8 cellular contexts compared by ENCODE assay signal in genomic region chr11:47408598-47409439, GRCh38. TPM values are rescaled to one million over a fixed set of nuclear protein-coding genes. Genes with fewer than 3 reads are reported as not detected.
DNase-seq lines count a peak whose midpoint lies in the region; ATAC-seq and TF ChIP-seq lines count a peak whose summit lies in the region.

No MANE protein-coding gene starts in this region.

- no peaks in the 10 kb centered on the region for H3K27me3 Mint-ChIP-seq in activated CD4-positive, alpha-beta memory T cell treated with anti-CD3 and anti-CD28 coated beads, Interleukin-2, amount 10 ng/mL, durations not matched to agents 7 days and 5 days
- no peaks in the 10 kb centered on the region for H3K27me3 Mint-ChIP-seq in osteocyte (ENCODE audit: unreplicated experiment)

- peaks cover 17% of the 10 kb centered on the region for H3F3A ChIP-seq in DOHH2 (ENCODE audit: control insufficient read depth, insufficient read depth)

- no peaks in the 10 kb centered on the region for H3K79me2 ChIP-seq in DOHH2 (ENCODE audit: control insufficient read depth, low read length)

- H3K4me1 Mint-ChIP-seq in activated CD4-positive, alpha-beta memory T cell treated with anti-CD3 and anti-CD28 coated beads, Interleukin-2, amount 10 ng/mL, durations not matched to agents 7 days and 5 days = peaks cover 21% of the 10 kb centered on the region
- peaks cover 27% of the 10 kb centered on the region for H3K4me1 Mint-ChIP-seq in osteocyte (ENCODE audit: unreplicated experiment)

- no peak overlapping the region for H3K27ac ChIP-seq in DOHH2 (ENCODE audit: low read depth, low read length)

- peak overlapping the region; percentile 83 for H3K27ac Mint-ChIP-seq in activated CD4-positive, alpha-beta memory T cell treated with anti-CD3 and anti-CD28 coated beads, Interleukin-2, amount 10 ng/mL, durations not matched to agents 7 days and 5 days
- peak overlapping the region; percentile 98 for H3K27ac Mint-ChIP-seq in osteocyte (ENCODE audit: unreplicated experiment)

- CTCF ChIA-PET in activated CD4-positive, alpha-beta memory T cell treated with anti-CD3 and anti-CD28 coated beads, Interleukin-2, amount 10 ng/mL, durations not matched to agents 7 days and 5 days (lab: Charles Lee) = interaction anchor here (0.6 to 5.3 kb wide), 5 partner anchors 10 to 149 kb away, joined by 3 to 59 read pairs (median 6); partner anchors contain the start of gene PSMC3

- H3K36me3 ChIP-seq in DOHH2 (ENCODE audit: control insufficient read depth, low read length) = no peaks in the 10 kb centered on the region

- H3K9me3 Mint-ChIP-seq in activated CD4-positive, alpha-beta memory T cell treated with anti-CD3 and anti-CD28 coated beads, Interleukin-2, amount 10 ng/mL, durations not matched to agents 7 days and 5 days = no peaks in the 10 kb centered on the region
- H3K9me3 Mint-ChIP-seq in osteocyte (ENCODE audit: unreplicated experiment) = no peaks in the 10 kb centered on the region

- H3K4me1 ChIP-seq in DOHH2 (ENCODE audit: control insufficient read depth, low read length) = peaks cover 31% of the 10 kb centered on the region

- H3K4me2 ChIP-seq in DOHH2 (ENCODE audit: low read length) = peak overlapping the region; percentile 87

- DNase-seq in activated CD4-positive, alpha-beta memory T cell treated with anti-CD3 and anti-CD28 coated beads, Interleukin-2, amount 10 ng/mL, durations not matched to agents 7 days and 5 days = no peak
- peak; percentile 89 to 95 for DNase-seq in foreskin fibroblast
- DNase-seq in osteocyte (ENCODE audit: extremely low spot score, unreplicated experiment) = peak; percentile 89
- DNase-seq in stimulated activated CD4-positive, alpha-beta T cell treated with anti-CD3 and anti-CD28 coated beads, Interleukin-2, amount 100 ng/mL, for 24 hours = no peak
- no peak for DNase-seq in DMS79 (lab: John Stamatoyannopoulos, UW)
- DNase-seq in stimulated activated CD4-positive, alpha-beta T cell treated with anti-CD3 and anti-CD28 coated beads, Interleukin-15, amount 100 ng/mL, for 24 hours = no peak

- H4K20me1 ChIP-seq in DOHH2 (ENCODE audit: control insufficient read depth, insufficient read depth, low read depth, low read length) = no peaks in the 10 kb centered on the region

- no peaks in the 10 kb centered on the region for H3K27me3 ChIP-seq in DOHH2 (ENCODE audit: control insufficient read depth, low read length)

- no peaks in the 10 kb centered on the region for H3K9me2 ChIP-seq in DOHH2 (replicated peaks; ENCODE audit: control insufficient read depth, low read length)

- peak overlapping the region; percentile 90 for H3K4me3 Mint-ChIP-seq in activated CD4-positive, alpha-beta memory T cell treated with anti-CD3 and anti-CD28 coated beads, Interleukin-2, amount 10 ng/mL, durations not matched to agents 7 days and 5 days
- H3K4me3 Mint-ChIP-seq in osteocyte (ENCODE audit: unreplicated experiment) = peak overlapping the region; percentile 98

- H3K4me3 ChIP-seq in DOHH2 (ENCODE audit: low read length) (peak overlapping the region; percentile 90), foreskin fibroblast (ENCODE audit: low read depth in 1 of 2, low read length in 2 of 2) (peak overlapping the region; percentile 67 to 87)

- H3K9me3 ChIP-seq in DOHH2 (ENCODE audit: control insufficient read depth, insufficient read depth, low read length) = no peaks in the 10 kb centered on the region

- peak; percentile 1 for ATAC-seq in HG03135 (IDR thresholded peaks at IDR 0.05; ENCODE audit: unreplicated experiment)

- TF ChIP-seq CTCF in DOHH2 (IDR thresholded peaks at IDR 0.05; ENCODE audit: low read depth, low read length, poor library complexity, severe bottlenecking) (no peak), foreskin fibroblast (IDR thresholded peaks at IDR 0.05; ENCODE audit: low read depth, low read length) (no peak), osteocyte (IDR thresholded peaks at IDR 0.05) (no peak)

- H3K36me3 Mint-ChIP-seq in activated CD4-positive, alpha-beta memory T cell treated with anti-CD3 and anti-CD28 coated beads, Interleukin-2, amount 10 ng/mL, durations not matched to agents 7 days and 5 days (ENCODE audit: low read depth) = peaks cover 3% of the 10 kb centered on the region
- peaks cover 6% of the 10 kb centered on the region for H3K36me3 Mint-ChIP-seq in osteocyte (ENCODE audit: unreplicated experiment)

- POLR2A ChIA-PET in activated CD4-positive, alpha-beta memory T cell treated with anti-CD3 and anti-CD28 coated beads, Interleukin-2, amount 10 ng/mL, durations not matched to agents 7 days and 5 days (lab: Charles Lee) = interaction anchor here (1.0 to 5.0 kb wide), 9 partner anchors 9 to 194 kb away, joined by 3 to 48 read pairs (median 5); partner anchors contain the start of genes DDB2 and PSMC3

RNA-seq across cellular contexts. Expression of gene SLC39A13, which starts 0.4 kb away (rescaled TPM):
- total RNA-seq in activated CD4-positive, alpha-beta memory T cell treated with anti-CD3 and anti-CD28 coated beads, Interleukin-2, amount 10 ng/mL, durations not matched to agents 7 days and 5 days = 10 to 100 TPM; 23.6 to 24.2 TPM
- total RNA-seq in osteocyte = 95.4 and 98.7 TPM in 2 replicates

RNA-seq across cellular contexts. Expression of gene PSMC3, which starts 17.4 kb away (rescaled TPM):
- 100 to 1,000 TPM; 111 to 112 TPM for total RNA-seq in activated CD4-positive, alpha-beta memory T cell treated with anti-CD3 and anti-CD28 coated beads, Interleukin-2, amount 10 ng/mL, durations not matched to agents 7 days and 5 days
- 123 and 126 TPM in 2 replicates for total RNA-seq in osteocyte

RNA-seq across cellular contexts. Expression of gene SPI1, which starts 30.5 kb away (rescaled TPM):
- total RNA-seq in activated CD4-positive, alpha-beta memory T cell treated with anti-CD3 and anti-CD28 coated beads, Interleukin-2, amount 10 ng/mL, durations not matched to agents 7 days and 5 days = not detected
- not detected in 2 replicates for total RNA-seq in osteocyte

RNA-seq across cellular contexts. Expression of gene RAPSN, which starts 40.1 kb away (rescaled TPM):
- under 1 TPM; 0.30 to 0.65 TPM for total RNA-seq in activated CD4-positive, alpha-beta memory T cell treated with anti-CD3 and anti-CD28 coated beads, Interleukin-2, amount 10 ng/mL, durations not matched to agents 7 days and 5 days
- 0.24 and 0.42 TPM in 2 replicates for total RNA-seq in osteocyte

RNA-seq across cellular contexts. Expression of gene MYBPC3, which starts 56.3 kb away (rescaled TPM):
- not detected for total RNA-seq in activated CD4-positive, alpha-beta memory T cell treated with anti-CD3 and anti-CD28 coated beads, Interleukin-2, amount 10 ng/mL, durations not matched to agents 7 days and 5 days
- total RNA-seq in osteocyte = not detected in 2 replicates

Comparison
In these comparisons a context has a peak if more than half of its experiments do, and no peak if none do; other contexts are left out.
1. DNase-seq: peak in foreskin fibroblast (2 of 2) and osteocyte (single experiment); none in activated CD4-positive, alpha-beta memory T cell treated with anti-CD3 and anti-CD28 coated beads, Interleukin-2, amount 10 ng/mL, durations not matched to agents 7 days and 5 days (single experiment), stimulated activated CD4-positive, alpha-beta T cell treated with anti-CD3 and anti-CD28 coated beads, Interleukin-2, amount 100 ng/mL, for 24 hours (0 of 2), DMS79 (single experiment) and stimulated activated CD4-positive, alpha-beta T cell treated with anti-CD3 and anti-CD28 coated beads, Interleukin-15, amount 100 ng/mL, for 24 hours (single experiment).